8 cellular contexts compared by ENCODE assay signal in the genomic region with DNA sequence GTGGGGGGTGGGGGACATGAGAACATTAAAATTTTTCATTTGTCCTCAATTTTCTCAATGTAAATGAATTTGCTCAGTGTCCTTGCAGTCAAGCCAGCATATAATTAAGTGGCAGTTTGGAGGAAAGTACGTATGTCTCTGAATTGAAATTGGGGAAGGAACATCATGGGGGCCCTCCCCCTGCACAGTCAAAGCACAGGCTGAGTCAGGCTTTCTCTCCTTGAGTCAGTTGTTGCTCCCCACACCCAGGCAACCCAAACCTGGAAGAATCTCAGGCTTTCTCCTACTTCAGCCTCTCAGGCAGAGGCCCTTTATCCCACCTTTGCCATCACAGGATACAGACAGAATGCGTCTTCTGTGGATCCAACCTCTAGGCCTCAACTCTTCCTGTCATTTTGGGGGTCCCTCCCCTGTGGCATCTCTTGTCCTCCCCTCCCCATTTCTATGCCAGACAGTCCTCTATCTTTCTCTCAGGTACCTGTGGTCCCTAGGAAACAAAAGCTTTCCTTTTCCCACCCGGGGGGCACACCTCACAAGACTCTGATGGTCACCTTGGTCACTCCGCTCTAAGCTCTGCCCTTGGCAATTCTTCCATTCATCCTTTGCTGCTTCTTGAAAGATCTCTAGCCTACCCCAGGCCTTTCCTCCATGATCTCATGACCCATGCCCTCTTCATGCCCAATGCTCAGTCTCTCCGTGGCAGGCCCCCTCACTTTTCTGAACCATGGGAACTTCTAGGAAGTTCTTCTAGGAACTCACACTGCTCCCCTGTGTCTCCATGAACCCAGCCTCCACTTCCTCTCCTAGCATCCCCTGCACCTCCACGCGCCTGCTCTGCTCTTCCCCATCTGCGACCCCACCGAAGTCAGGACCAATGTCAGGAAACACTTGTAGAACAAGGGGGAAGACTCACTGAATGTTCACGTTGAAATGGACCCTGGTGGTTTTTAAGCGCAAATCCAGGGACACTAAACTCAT.
A peak's percentile ranks its signal among the peaks of the same experiment; 100 is the strongest.
DNase-seq lines count a peak whose midpoint lies in the region; ATAC-seq and TF ChIP-seq lines count a peak whose summit lies in the region.

No MANE protein-coding gene starts in this region.

- ATAC-seq in GM18873 (IDR thresholded peaks at IDR 0.05; ENCODE audit: low FRiP score, unreplicated experiment) (peak; percentile 58), HG02759 (IDR thresholded peaks at IDR 0.05; ENCODE audit: unreplicated experiment) (peak; percentile 71), SK-N-SH treated with all-trans-retinoic acid at 6 μM for 48 hours (peak; percentile 53), GM21381 (IDR thresholded peaks at IDR 0.05; ENCODE audit: unreplicated experiment) (no peak), HG03095 (IDR thresholded peaks at IDR 0.05; ENCODE audit: unreplicated experiment) (no peak)

- peak; percentile 40 for DNase-seq in stimulated activated CD4-positive, alpha-beta T cell treated with anti-CD3 and anti-CD28 coated beads, Interleukin-1b, Interleukin-23, amount 100 ng/mL, for 48 hours
- DNase-seq in amniotic stem cell (lab: John Stamatoyannopoulos, UW) (no peak), NCI-H82 (lab: John Stamatoyannopoulos, UW) (no peak)

TF ChIP-seq in SK-N-SH treated with all-trans-retinoic acid at 6 μM for 48 hours, 23 proteins besides CTCF, POLR2A, EP300 and RAD21:
- TF ChIP-seq CSDC2 (CRISPR knock-in tag; IDR thresholded peaks at IDR 0.05) (no peak), PPARA (CRISPR knock-in tag; IDR thresholded peaks at IDR 0.05; ENCODE audit: borderline replicate concordance) (no peak), ISL1 (CRISPR knock-in tag; IDR thresholded peaks at IDR 0.05) (no peak)
- TF ChIP-seq, protein P1, sequence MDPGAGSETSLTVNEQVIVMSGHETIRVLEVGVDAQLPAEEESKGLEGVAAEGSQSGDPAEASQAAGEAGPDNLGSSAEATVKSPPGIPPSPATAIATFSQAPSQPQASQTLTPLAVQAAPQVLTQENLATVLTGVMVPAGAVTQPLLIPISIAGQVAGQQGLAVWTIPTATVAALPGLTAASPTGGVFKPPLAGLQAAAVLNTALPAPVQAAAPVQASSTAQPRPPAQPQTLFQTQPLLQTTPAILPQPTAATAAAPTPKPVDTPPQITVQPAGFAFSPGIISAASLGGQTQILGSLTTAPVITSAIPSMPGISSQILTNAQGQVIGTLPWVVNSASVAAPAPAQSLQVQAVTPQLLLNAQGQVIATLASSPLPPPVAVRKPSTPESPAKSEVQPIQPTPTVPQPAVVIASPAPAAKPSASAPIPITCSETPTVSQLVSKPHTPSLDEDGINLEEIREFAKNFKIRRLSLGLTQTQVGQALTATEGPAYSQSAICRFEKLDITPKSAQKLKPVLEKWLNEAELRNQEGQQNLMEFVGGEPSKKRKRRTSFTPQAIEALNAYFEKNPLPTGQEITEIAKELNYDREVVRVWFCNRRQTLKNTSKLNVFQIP (CRISPR knock-in tag; IDR thresholded peaks at IDR 0.05; ENCODE audit: borderline replicate concordance, low read depth) = no peak
- TF ChIP-seq, protein P2, sequence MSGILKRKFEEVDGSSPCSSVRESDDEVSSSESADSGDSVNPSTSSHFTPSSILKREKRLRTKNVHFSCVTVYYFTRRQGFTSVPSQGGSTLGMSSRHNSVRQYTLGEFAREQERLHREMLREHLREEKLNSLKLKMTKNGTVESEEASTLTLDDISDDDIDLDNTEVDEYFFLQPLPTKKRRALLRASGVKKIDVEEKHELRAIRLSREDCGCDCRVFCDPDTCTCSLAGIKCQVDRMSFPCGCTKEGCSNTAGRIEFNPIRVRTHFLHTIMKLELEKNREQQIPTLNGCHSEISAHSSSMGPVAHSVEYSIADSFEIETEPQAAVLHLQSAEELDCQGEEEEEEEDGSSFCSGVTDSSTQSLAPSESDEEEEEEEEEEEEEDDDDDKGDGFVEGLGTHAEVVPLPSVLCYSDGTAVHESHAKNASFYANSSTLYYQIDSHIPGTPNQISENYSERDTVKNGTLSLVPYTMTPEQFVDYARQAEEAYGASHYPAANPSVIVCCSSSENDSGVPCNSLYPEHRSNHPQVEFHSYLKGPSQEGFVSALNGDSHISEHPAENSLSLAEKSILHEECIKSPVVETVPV (CRISPR knock-in tag; IDR thresholded peaks at IDR 0.05) = no peak
- TF ChIP-seq, protein P3, sequence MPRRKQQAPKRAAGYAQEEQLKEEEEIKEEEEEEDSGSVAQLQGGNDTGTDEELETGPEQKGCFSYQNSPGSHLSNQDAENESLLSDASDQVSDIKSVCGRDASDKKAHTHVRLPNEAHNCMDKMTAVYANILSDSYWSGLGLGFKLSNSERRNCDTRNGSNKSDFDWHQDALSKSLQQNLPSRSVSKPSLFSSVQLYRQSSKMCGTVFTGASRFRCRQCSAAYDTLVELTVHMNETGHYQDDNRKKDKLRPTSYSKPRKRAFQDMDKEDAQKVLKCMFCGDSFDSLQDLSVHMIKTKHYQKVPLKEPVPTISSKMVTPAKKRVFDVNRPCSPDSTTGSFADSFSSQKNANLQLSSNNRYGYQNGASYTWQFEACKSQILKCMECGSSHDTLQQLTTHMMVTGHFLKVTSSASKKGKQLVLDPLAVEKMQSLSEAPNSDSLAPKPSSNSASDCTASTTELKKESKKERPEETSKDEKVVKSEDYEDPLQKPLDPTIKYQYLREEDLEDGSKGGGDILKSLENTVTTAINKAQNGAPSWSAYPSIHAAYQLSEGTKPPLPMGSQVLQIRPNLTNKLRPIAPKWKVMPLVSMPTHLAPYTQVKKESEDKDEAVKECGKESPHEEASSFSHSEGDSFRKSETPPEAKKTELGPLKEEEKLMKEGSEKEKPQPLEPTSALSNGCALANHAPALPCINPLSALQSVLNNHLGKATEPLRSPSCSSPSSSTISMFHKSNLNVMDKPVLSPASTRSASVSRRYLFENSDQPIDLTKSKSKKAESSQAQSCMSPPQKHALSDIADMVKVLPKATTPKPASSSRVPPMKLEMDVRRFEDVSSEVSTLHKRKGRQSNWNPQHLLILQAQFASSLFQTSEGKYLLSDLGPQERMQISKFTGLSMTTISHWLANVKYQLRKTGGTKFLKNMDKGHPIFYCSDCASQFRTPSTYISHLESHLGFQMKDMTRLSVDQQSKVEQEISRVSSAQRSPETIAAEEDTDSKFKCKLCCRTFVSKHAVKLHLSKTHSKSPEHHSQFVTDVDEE (CRISPR knock-in tag; IDR thresholded peaks at IDR 0.05) = no peak

Comparison
In these comparisons a context has a peak if more than half of its experiments do, and no peak if none do; other contexts are left out.
1. ATAC-seq: peak in GM18873 (single experiment), HG02759 (single experiment) and SK-N-SH treated with all-trans-retinoic acid at 6 μM for 48 hours (single experiment); none in GM21381 (single experiment) and HG03095 (single experiment).